Comparison of ENCODE assay signal across 8 cellular contexts in the genomic region with DNA sequence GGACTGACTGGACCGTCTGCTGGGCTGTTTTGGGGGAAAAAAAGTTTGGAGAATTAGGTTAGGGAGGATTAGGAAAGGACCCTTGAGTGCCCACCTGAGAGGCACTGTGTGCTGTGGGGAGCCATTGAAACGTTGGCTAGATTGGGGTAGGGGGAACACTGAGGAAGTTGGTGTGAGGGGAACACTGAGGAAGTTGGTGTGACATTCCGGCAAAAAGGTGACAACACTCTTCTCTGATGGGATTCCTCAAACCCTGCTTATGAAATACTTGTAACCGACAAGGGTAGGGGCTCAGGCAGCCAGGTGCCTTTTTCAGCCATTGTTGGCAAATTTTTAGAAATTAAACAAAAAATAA. TPM values are rescaled to one million over a fixed set of nuclear protein-coding genes. Genes with fewer than 3 reads are reported as not detected.
DNase-seq lines count a peak whose midpoint lies in the region; ATAC-seq and TF ChIP-seq lines count a peak whose summit lies in the region.

No MANE protein-coding gene starts in this region.

- peak overlapping the region; percentile 85 for H3K27ac Mint-ChIP-seq in WTC11
- H3K27ac Mint-ChIP-seq in glutamatergic neuron (ENCODE audit: unreplicated experiment): peak overlapping the region; percentile 93

- POLR2A ChIA-PET in WTC11 (lab: Charles Lee): interaction anchor here (1.3 kb wide), 1 partner anchor 65 kb away, joined by 3 read pairs; no protein-coding TSS in a partner anchor

- H3K4me3 ChIP-seq in HAP-1: peak overlapping the region; percentile 96
- peak overlapping the region; percentile 76 to 96 (median 88) for H3K4me3 ChIP-seq in skin epidermis

- TF ChIP-seq CTCF in WTC11 (IDR thresholded peaks at IDR 0.05): no peak
- TF ChIP-seq CTCF in glutamatergic neuron (IDR thresholded peaks at IDR 0.05; ENCODE audit: partially characterized antibody, unreplicated experiment): no peak

- H3K9me3 Mint-ChIP-seq in WTC11 (no peaks in the 10 kb centered on the region), glutamatergic neuron (ENCODE audit: unreplicated experiment) (peaks cover 3% of the 10 kb centered on the region)

- 0 out of 2 replicates have a peak, but pooled peaks cover 3% of the 10 kb centered on the region for H3K36me3 ChIP-seq in HAP-1 (replicated peaks)

- H3K27me3 ChIP-seq in HAP-1 (ENCODE audit: low read depth): no peaks in the 10 kb centered on the region

- no peaks in the 10 kb centered on the region for H3K36me3 Mint-ChIP-seq in WTC11
- H3K36me3 Mint-ChIP-seq in glutamatergic neuron (ENCODE audit: unreplicated experiment): no peaks in the 10 kb centered on the region

- H3K4me3 Mint-ChIP-seq in WTC11 (peak overlapping the region; percentile 87), glutamatergic neuron (ENCODE audit: unreplicated experiment) (peak overlapping the region; percentile 99)

- no peak for DNase-seq in HAP-1 (ENCODE audit: low spot score in 2 of 2)
- no peak for DNase-seq in WTC11 (ENCODE audit: low spot score)
- DNase-seq in glutamatergic neuron: no peak
- no peak for DNase-seq in stimulated activated naive CD4-positive, alpha-beta T cell (lab: John Stamatoyannopoulos, UW)
- no peak for DNase-seq in stimulated activated CD4-positive, alpha-beta T cell treated with anti-CD3 and anti-CD28 coated beads, Interleukin-2, amount 100 ng/mL, for 24 hours
- DNase-seq in NCI-H2029 treated with DMSO at 0.1 percent for 48 hours (lab: John Stamatoyannopoulos, UW): no peak
- no peak for DNase-seq in NCI-H526 treated with DMSO at 0.1 percent for 48 hours (lab: John Stamatoyannopoulos, UW)

- H3K27me3 Mint-ChIP-seq in WTC11 (ENCODE audit: low read depth) (peaks cover 11% of the 10 kb centered on the region; the same call in 1 of the 2 replicates), glutamatergic neuron (ENCODE audit: unreplicated experiment) (peaks cover 4% of the 10 kb centered on the region)

- CTCF ChIA-PET in WTC11 (lab: Charles Lee): interaction anchor here (1.0 to 3.0 kb wide), 3 partner anchors 64 to 170 kb away, joined by 4 to 13 read pairs (median 6); partner anchors contain the start of gene HBEGF

- peaks cover 11% of the 10 kb centered on the region for H3K4me1 Mint-ChIP-seq in WTC11
- peaks cover 3% of the 10 kb centered on the region for H3K4me1 Mint-ChIP-seq in glutamatergic neuron (ENCODE audit: low read depth, unreplicated experiment)

- peaks cover 6% of the 10 kb centered on the region for H3K4me1 ChIP-seq in HAP-1

- H3K9me3 ChIP-seq in HAP-1: no peaks in the 10 kb centered on the region

- H3K27ac ChIP-seq in skin epidermis: peak overlapping the region; percentile 64 to 100 (median 88)

- ATAC-seq in WTC11: no peak

- in situ Hi-C loops in HAP-1 (cut with MboI; ENCODE audit: low sequenced_read_pairs): no loop called here

TF ChIP-seq in WTC11, 78 proteins besides CTCF, POLR2A, EP300 and RAD21:
- TF ChIP-seq AFF4 (CRISPR knock-in tag; IDR thresholded peaks at IDR 0.05; ENCODE audit: borderline replicate concordance) (no peak), MXD4 (CRISPR knock-in tag; IDR thresholded peaks at IDR 0.05; ENCODE audit: borderline replicate concordance) (no peak), OVOL2 (CRISPR knock-in tag; IDR thresholded peaks at IDR 0.05; ENCODE audit: borderline replicate concordance) (no peak), ETV6 (CRISPR knock-in tag; IDR thresholded peaks at IDR 0.05) (no peak), ATF6 (CRISPR knock-in tag; IDR thresholded peaks at IDR 0.05) (no peak)

RNA-seq across cellular contexts. Expression of gene CYSTM1, which starts 1.0 kb away (rescaled TPM):
- 27.7 to 29.3 TPM (median 28.9 TPM) in 3 replicates for total RNA-seq in WTC11 (2021)
- 37.4 TPM for total RNA-seq in glutamatergic neuron (ENCODE audit: unreplicated experiment)

RNA-seq across cellular contexts. Expression of gene IGIP, which starts 50.3 kb away (rescaled TPM):
- 1.2 to 1.7 TPM (median 1.5 TPM) in 3 replicates for total RNA-seq in WTC11 (2021)
- total RNA-seq in glutamatergic neuron (ENCODE audit: unreplicated experiment): 0.98 TPM
